15 cellular contexts compared by ENCODE assay signal in genomic region chr10:113576853-113577252, GRCh38. TPM values are rescaled to one million over a fixed set of nuclear protein-coding genes. Genes with fewer than 3 reads are reported as not detected.
A peak's percentile ranks its signal among the peaks of the same experiment; 100 is the strongest.
DNase-seq lines count a peak whose midpoint lies in the region; ATAC-seq and TF ChIP-seq lines count a peak whose summit lies in the region.
"Had no signal": no experiment of that assay in that cellular context is flagged by ENCODE, and none has a peak within 500 bp of the region (broad histone marks: within the 10 kb centered on the region; RNA-seq: fewer than 3 reads in every experiment).

No MANE protein-coding gene starts in this region.

- TF ChIP-seq CTCF in brain microvascular endothelial cell (IDR thresholded peaks at IDR 0.05; ENCODE audit: low read depth, low read length, missing control alignments) = no peak
- no peak for TF ChIP-seq CTCF in liver (IDR thresholded peaks at IDR 0.05; ENCODE audit: low read depth, low read length, missing input control)

- no peak overlapping the region for H3K9ac ChIP-seq in liver (ENCODE audit: low read depth in 1 of 2, low read length in 2 of 2)

- H3K27me3 Mint-ChIP-seq in activated CD4-positive, alpha-beta T cell treated with anti-CD3 and anti-CD28 coated beads for 36 hours = peaks cover 10% of the 10 kb centered on the region

- H3K27ac Mint-ChIP-seq in activated CD4-positive, alpha-beta T cell treated with anti-CD3 and anti-CD28 coated beads for 36 hours = no peak overlapping the region
- H3K27ac Mint-ChIP-seq: H9, nephron had no signal

- H3K27me3 ChIP-seq in brain microvascular endothelial cell (replicated peaks) (no peaks in the 10 kb centered on the region), liver (ENCODE audit: control insufficient read depth in 4 of 4, insufficient read depth in 4 of 4, low read length in 3 of 4) (no peaks in the 10 kb centered on the region)

- no peak for ATAC-seq in activated CD4-positive, alpha-beta T cell treated with anti-CD3 and anti-CD28 coated beads for 36 hours
- ATAC-seq in HG02678 (IDR thresholded peaks at IDR 0.05; ENCODE audit: unreplicated experiment) = no peak

- H3K4me3 ChIP-seq in brain microvascular endothelial cell (ENCODE audit: low read depth, low read length) (no peak overlapping the region), liver (ENCODE audit: low read depth in 1 of 3, low read length in 3 of 3) (no peak overlapping the region)

- intact Hi-C loops in activated CD4-positive, alpha-beta T cell treated with anti-CD3 and anti-CD28 coated beads for 36 hours (cut with DNase I, micrococcal nuclease) = no loop called here

- H3K9me3 ChIP-seq in liver (ENCODE audit: control insufficient read depth in 4 of 4, low read length in 3 of 4) = no peaks in the 10 kb centered on the region

- POLR2A ChIA-PET in activated CD4-positive, alpha-beta T cell treated with anti-CD3 and anti-CD28 coated beads for 36 hours (lab: Charles Lee) = no interaction called here

- in situ Hi-C loops in brain microvascular endothelial cell (cut with HindIII; ENCODE audit: low pct_ligation_motif_present, low sequenced_read_pairs) = no loop called here

- CTCF ChIA-PET in activated CD4-positive, alpha-beta T cell treated with anti-CD3 and anti-CD28 coated beads for 36 hours (lab: Charles Lee) = interaction anchor here (0.6 kb wide), 1 partner anchor 818 kb away, joined by 3 read pairs; no protein-coding TSS in a partner anchor

- H3K4me1 Mint-ChIP-seq in activated CD4-positive, alpha-beta T cell treated with anti-CD3 and anti-CD28 coated beads for 36 hours = no peaks in the 10 kb centered on the region
- H3K4me1 Mint-ChIP-seq: nephron had no signal

- no peak overlapping the region for H3K4me3 Mint-ChIP-seq in activated CD4-positive, alpha-beta T cell treated with anti-CD3 and anti-CD28 coated beads for 36 hours
- H3K4me3 Mint-ChIP-seq: H9, nephron had no signal

- no peaks in the 10 kb centered on the region for H3K9me3 Mint-ChIP-seq in activated CD4-positive, alpha-beta T cell treated with anti-CD3 and anti-CD28 coated beads for 36 hours (ENCODE audit: low read depth)
- H3K9me3 Mint-ChIP-seq: H9, nephron had no signal

- H3K27ac ChIP-seq in brain microvascular endothelial cell (no peak overlapping the region), liver (ENCODE audit: low read depth in 1 of 2, low read length in 2 of 2) (no peak overlapping the region)

- TF ChIP-seq RAD21 in liver (IDR thresholded peaks at IDR 0.05) = no peak

- H3K4me1 ChIP-seq in liver (ENCODE audit: control insufficient read depth in 4 of 4, insufficient read depth in 4 of 4, low read length in 3 of 4) = peaks cover 0 to 5% (median 3%) of the 10 kb centered on the region in 4 donors

- no peaks in the 10 kb centered on the region for H3K36me3 ChIP-seq in brain microvascular endothelial cell (replicated peaks)
- peaks cover 10 to 75% (median 60%) of the 10 kb centered on the region in 4 donors for H3K36me3 ChIP-seq in liver (ENCODE audit: control insufficient read depth in 4 of 4, insufficient read depth in 3 of 4, low read depth in 1 of 4, low read length in 3 of 4)

- H3K36me3 Mint-ChIP-seq in activated CD4-positive, alpha-beta T cell treated with anti-CD3 and anti-CD28 coated beads for 36 hours (ENCODE audit: low read depth) = no peaks in the 10 kb centered on the region

- DNase-seq in activated CD4-positive, alpha-beta T cell treated with anti-CD3 and anti-CD28 coated beads for 36 hours = peak; percentile 39
- no peak for DNase-seq in activated CD4-positive, alpha-beta T cell treated with anti-CD3 and anti-CD28 coated beads, Interleukin-2, amount 50 U/mL, for 4 hours
- peak; percentile 5 for DNase-seq in LHCN-M2 (ENCODE audit: low read depth)
- peak; percentile 14 for DNase-seq in brain microvascular endothelial cell
- DNase-seq in SIG-M5 treated with dmso at 0.1 percent for 504 hours (lab: John Stamatoyannopoulos, UW; ENCODE audit: unreplicated experiment) = no peak
- no peak for DNase-seq in activated T-cell treated with anti-CD3 and anti-CD28 coated beads, Interleukin-2, amount 50 U/mL, for 1 hour
- DNase-seq: activated effector memory CD4-positive, alpha-beta T cell treated with anti-CD3 and anti-CD28 coated beads, Interleukin-2, amount 50 U/mL, for 16 hours; effector CD4-positive, alpha-beta T cell; GF-D8; H9; NCI-H1417 treated with DMSO at 0.1 percent for 48 hours; T-helper 9 cell had no signal

- WGBS in liver = 80% methylated on average over 4 of the region's 4 CpGs

TF ChIP-seq in liver, 16 proteins besides CTCF, POLR2A, EP300 and RAD21:
- TF ChIP-seq SP1 (IDR thresholded peaks at IDR 0.05) (no peak), REST (IDR thresholded peaks at IDR 0.05) (peak; percentile 97)

RNA-seq across cellular contexts. Expression of gene HABP2, which starts 24.0 kb away (rescaled TPM):
- not detected for total RNA-seq in activated CD4-positive, alpha-beta T cell treated with anti-CD3 and anti-CD28 coated beads for 36 hours
- total RNA-seq in LHCN-M2 (2014; rRNA removed) (not detected in 2 replicates), liver (100 to 1,000 TPM; 147 to 247 TPM)
- polyA plus RNA-seq in LHCN-M2 (2012) = not detected
- 100 to 1,000 TPM; 109 to 259 TPM for polyA plus RNA-seq in liver
- total RNA-seq: H9 had no signal

Comparison
In these comparisons a context has a peak if more than half of its experiments do, and no peak if none do; other contexts are left out.
1. DNase-seq: peak in activated CD4-positive, alpha-beta T cell treated with anti-CD3 and anti-CD28 coated beads for 36 hours (single experiment), LHCN-M2 (single experiment) and brain microvascular endothelial cell (single experiment); none in activated CD4-positive, alpha-beta T cell treated with anti-CD3 and anti-CD28 coated beads, Interleukin-2, amount 50 U/mL, for 4 hours (0 of 2), SIG-M5 treated with dmso at 0.1 percent for 504 hours (single experiment) and activated T-cell treated with anti-CD3 and anti-CD28 coated beads, Interleukin-2, amount 50 U/mL, for 1 hour (single experiment).
2. RNA of gene HABP2, which starts 24.0 kb away (total RNA-seq): 147 to 247 TPM in liver; not detected in activated CD4-positive, alpha-beta T cell treated with anti-CD3 and anti-CD28 coated beads for 36 hours and not detected in LHCN-M2; every median in the first group is over 100 times any median in the second.